7 cellular contexts compared by ENCODE assay signal in genomic region chr7:128506819-128507218, GRCh38. TPM values are rescaled to one million over a fixed set of nuclear protein-coding genes. Genes with fewer than 3 reads are reported as not detected.
DNase-seq lines count a peak whose midpoint lies in the region; ATAC-seq and TF ChIP-seq lines count a peak whose summit lies in the region.
"Not testable (repeated sequence)": the region's sequence is repeated elsewhere in the genome, so short reads cannot be mapped to it uniquely, and the experiment has no call there.

No MANE protein-coding gene starts in this region.

- not testable (repeated sequence) for TF ChIP-seq CTCF in GM12865 (IDR thresholded peaks at IDR 0.05; ENCODE audit: insufficient read depth, low read depth, low read length, missing control alignments); activated B cell treated with CpG ODN at 0.5 μM for 24 hours (IDR thresholded peaks at IDR 0.05)

- H3K36me3 Mint-ChIP-seq in activated B cell treated with CpG ODN at 0.5 μM for 24 hours (ENCODE audit: low read depth), result not testable (repeated sequence)
- H3K36me3 Mint-ChIP-seq in effector memory CD8-positive, alpha-beta T cell (ENCODE audit: insufficient read depth), result peaks cover 15% of the 10 kb centered on the region

- CTCF ChIA-PET in activated B cell treated with CpG ODN at 0.5 μM for 24 hours (lab: Charles Lee), result not testable (repeated sequence)

- H3K27me3 Mint-ChIP-seq in activated B cell treated with CpG ODN at 0.5 μM for 24 hours; effector memory CD8-positive, alpha-beta T cell: not testable (repeated sequence)

- H3K4me1 Mint-ChIP-seq in activated B cell treated with CpG ODN at 0.5 μM for 24 hours, result peaks cover 39% of the 10 kb centered on the region
- peaks cover 21 to 29% of the 10 kb centered on the region in 2 donors for H3K4me1 Mint-ChIP-seq in effector memory CD8-positive, alpha-beta T cell (ENCODE audit: low read depth in 2 of 2)

- POLR2A ChIA-PET in activated B cell treated with CpG ODN at 0.5 μM for 24 hours (lab: Charles Lee), result interaction anchor here (0.6 kb wide), 1 partner anchor 240 kb away, joined by 5 read pairs; no protein-coding TSS in a partner anchor

- H3K4me3 ChIP-seq in GM12865 (ENCODE audit: low read depth, low read length), result not testable (repeated sequence)

- ATAC-seq in GM19043 (IDR thresholded peaks at IDR 0.05; ENCODE audit: low read depth, unreplicated experiment) (peak; percentile 62), GM21576 (IDR thresholded peaks at IDR 0.05; ENCODE audit: unreplicated experiment) (peak; percentile 57), HG02938 (IDR thresholded peaks at IDR 0.05; ENCODE audit: unreplicated experiment) (peak; percentile 44), HG03439 (IDR thresholded peaks at IDR 0.05; ENCODE audit: unreplicated experiment) (peak; percentile 48), activated B cell treated with CpG ODN at 0.5 μM for 24 hours (ENCODE audit: low read depth) (peak; percentile 26)
- ATAC-seq in effector memory CD8-positive, alpha-beta T cell (replicated peaks), result peak; percentile 95

- H3K27ac Mint-ChIP-seq in activated B cell treated with CpG ODN at 0.5 μM for 24 hours, result peak overlapping the region; percentile 81
- H3K27ac Mint-ChIP-seq in effector memory CD8-positive, alpha-beta T cell, result peak overlapping the region; percentile 31 to 86

- H3K9me3 Mint-ChIP-seq in activated B cell treated with CpG ODN at 0.5 μM for 24 hours; effector memory CD8-positive, alpha-beta T cell: not testable (repeated sequence)

- H3K4me3 Mint-ChIP-seq in activated B cell treated with CpG ODN at 0.5 μM for 24 hours, result peak overlapping the region; percentile 55
- peak overlapping the region; percentile 22 to 72 for H3K4me3 Mint-ChIP-seq in effector memory CD8-positive, alpha-beta T cell

- intact Hi-C loops in activated B cell treated with CpG ODN at 0.5 μM for 24 hours (cut with micrococcal nuclease), result loop anchor here (2.0 kb wide), 1 partner anchor 24 kb away; no protein-coding TSS in a partner anchor

- peak; percentile 74 for DNase-seq in GM12865 (ENCODE audit: low read depth)
- not testable (repeated sequence) for DNase-seq in activated B cell treated with CpG ODN at 0.5 μM for 24 hours
- peak; percentile 12 to 21 (median 13) for DNase-seq in effector memory CD8-positive, alpha-beta T cell

RNA-seq across cellular contexts. Expression of gene METTL2B, which starts 30.3 kb away (rescaled TPM):
- 32.7 and 35.7 TPM in 2 replicates for total RNA-seq in activated B cell treated with CpG ODN at 0.5 μM for 24 hours

RNA-seq across cellular contexts. Expression of gene HILPDA, which starts 51.1 kb away (rescaled TPM):
- 14.5 and 17.0 TPM in 2 replicates for total RNA-seq in activated B cell treated with CpG ODN at 0.5 μM for 24 hours

Comparison
In these comparisons a context has a peak if more than half of its experiments do, and no peak if none do; other contexts are left out.
1. ATAC-seq: peak in every context shown above with its lines; median percentile 95 in effector memory CD8-positive, alpha-beta T cell; 62 in GM19043; 57 in GM21576; 48 in HG03439; 44 in HG02938; 26 in activated B cell treated with CpG ODN at 0.5 μM for 24 hours.